In genomic region chr21:37072988-37073416, GRCh38 we compare ENCODE assay signal across 8 cellular contexts. TPM values are rescaled to one million over a fixed set of nuclear protein-coding genes. Genes with fewer than 3 reads are reported as not detected.
DNase-seq lines count a peak whose midpoint lies in the region; ATAC-seq, FAIRE-seq and TF ChIP-seq lines count a peak whose summit lies in the region.

PIGP (minus strand) TSS chr21:37073071; CDS start chr21:37072515, 556 bp downstream.
TTC3 (plus strand) TSS chr21:37073254; CDS start chr21:37087258, 14,004 bp downstream.

- no peak within 1 kb of the TSS for H2BK20ac ChIP-seq in H1 (ENCODE audit: low read length)

- H3K4me3 ChIP-seq in H1 (ENCODE audit: extremely low read depth in 1 of 4, insufficient read depth in 2 of 4, low read depth in 3 of 4, low read length in 4 of 4), result peak within 1 kb of the TSS; percentile 35 to 70 (median 60)

- peaks cover 5% of the 10 kb centered on the region; the same call in 1 of the 2 replicates for H3K79me1 ChIP-seq in H1 (ENCODE audit: low read depth, low read length)

- no peak within 1 kb of the TSS for H2BK120ac ChIP-seq in H1 (replicated peaks; ENCODE audit: low read depth, low read length)

- H3K23me2 ChIP-seq in H1 (ENCODE audit: low read depth, low read length), result peaks cover 12% of the 10 kb centered on the region

- peak within 1 kb of the TSS; percentile 33; the same call in 1 of the 2 replicates for H2AK5ac ChIP-seq in H1 (ENCODE audit: low read depth, low read length)

- TF ChIP-seq RAD21 in H1 (IDR thresholded peaks at IDR 0.05 in 1 of 2, conservative IDR thresholded peaks at IDR 0.05 in 1 of 2; ENCODE audit: low read depth in 2 of 2, low read length in 2 of 2), result no peak

- H3K27me3 ChIP-seq in H1 (replicated peaks in 1 of 4; ENCODE audit: control insufficient read depth in 3 of 4, extremely low read depth in 1 of 4, insufficient read depth in 3 of 4, low read length in 3 of 4), result peaks cover 3 to 22% (median 17%) of the 10 kb centered on the region in 4 experiments; a peak in 6 of 7 replicates

- no peak for TF ChIP-seq CTCF in H1 (IDR thresholded peaks at IDR 0.05; ENCODE audit: control extremely low read depth in 1 of 3, insufficient read depth in 1 of 3, low read depth in 1 of 3, low read length in 3 of 3)

- peak within 1 kb of the TSS; percentile 65 for H3K56ac ChIP-seq in H1 (replicated peaks; ENCODE audit: insufficient read length, low read depth, low read length)

- no peak for FAIRE-seq in H1 (lab: Jason Lieb, UNC)

- TF ChIP-seq POLR2A in H1 (IDR thresholded peaks at IDR 0.05; ENCODE audit: control extremely low read depth in 1 of 2, low read depth in 2 of 2, low read length in 2 of 2), result peak; percentile 58 to 74

- peak; percentile 80 for ATAC-seq in GM21381 (IDR thresholded peaks at IDR 0.05; ENCODE audit: unreplicated experiment)

- peak within 1 kb of the TSS; percentile 79 to 99 for H3K4me2 ChIP-seq in H1 (ENCODE audit: insufficient read depth in 1 of 2, low read depth in 2 of 2, low read length in 2 of 2)

- DNase-seq in CMK (ENCODE audit: low read depth), result peak; percentile 97
- peak in 75 of 76 experiments; percentile 50 to 98 (median 92) for DNase-seq in HUDEP-2 (lab: John Stamatoyannopoulos, UW; ENCODE audit: unreplicated experiment in 76 of 76)
- peak; percentile 83 for DNase-seq in NOMO-1 treated with dmso at 0.1 percent for 144 hours (lab: John Stamatoyannopoulos, UW; ENCODE audit: unreplicated experiment)
- DNase-seq in activated CD8-positive, alpha-beta memory T cell treated with anti-CD3 and anti-CD28 coated beads for 48 hours (ENCODE audit: low read depth in 2 of 3, low spot score in 2 of 3), result peak; percentile 96 to 98 (median 98)
- peak; percentile 77 to 97 for DNase-seq in H1 (ENCODE audit: low read depth in 1 of 2, low spot score in 2 of 2)
- DNase-seq in mesenteric fat pad (ENCODE audit: low spot score), result peak; percentile 99
- peak; percentile 99 for DNase-seq in stimulated activated CD8-positive, alpha-beta memory T cell treated with anti-CD3 and anti-CD28 coated beads, Interleukin-15, amount 100 ng/mL, for 24 hours (ENCODE audit: low read depth)

- peak within 1 kb of the TSS; percentile 31; the same call in 1 of the 2 replicates for H2BK15ac ChIP-seq in H1 (ENCODE audit: low read length)

- 4% methylated on average over 9 of the region's 61 CpGs; no CpG with 5 or more reads in 1 of the 2 experiments for WGBS in H1 (ENCODE audit: extremely low coverage in 1 of 2, insufficient coverage in 1 of 2, insufficient read length in 1 of 2, insufficient replicate concordance in 2 of 2, low coverage in 1 of 2, low lambda C conversion rate in 2 of 2, missing lambda C conversion rate in 1 of 2), 2 experiments

- H4K91ac ChIP-seq in H1 (replicated peaks; ENCODE audit: insufficient read length, low read length), result peak within 1 kb of the TSS; percentile 68

- H3K79me2 ChIP-seq in H1 (ENCODE audit: control insufficient read depth in 1 of 2, insufficient read depth in 2 of 2, low read length in 2 of 2), result peaks cover 0 to 28% of the 10 kb centered on the region in 2 experiments; a peak in 2 of 4 replicates

- H2BK5ac ChIP-seq in H1 (ENCODE audit: low read depth, low read length), result peak within 1 kb of the TSS; percentile 52; the same call in 1 of the 2 replicates

- peak within 1 kb of the TSS; percentile 67 for H3K14ac ChIP-seq in H1 (ENCODE audit: insufficient read length)

- H3K23ac ChIP-seq in H1 (ENCODE audit: insufficient read length), result peak within 1 kb of the TSS; percentile 70

- H2BK12ac ChIP-seq in H1 (ENCODE audit: low read depth, low read length), result peak within 1 kb of the TSS; percentile 21; the same call in 1 of the 2 replicates

- H4K5ac ChIP-seq in H1 (ENCODE audit: insufficient read length, low read depth, low read length), result peak within 1 kb of the TSS; percentile 86

- peaks cover 3 to 11% (median 8%) of the 10 kb centered on the region in 4 experiments for H3K4me1 ChIP-seq in H1 (replicated peaks in 1 of 4; ENCODE audit: control insufficient read depth in 3 of 4, insufficient read depth in 4 of 4, low read length in 3 of 4)

- no peaks in the 10 kb centered on the region; a peak in 1 of 8 replicates for H3K36me3 ChIP-seq in H1 (ENCODE audit: control insufficient read depth in 2 of 4, insufficient read depth in 4 of 4, low read length in 3 of 4)

- no peaks in the 10 kb centered on the region for H3K9me3 ChIP-seq in H1 (ENCODE audit: insufficient read depth in 2 of 2, low read depth in 1 of 2, low read length in 1 of 2)

- TF ChIP-seq EP300 in H1 (IDR thresholded peaks at IDR 0.05; ENCODE audit: borderline replicate concordance in 1 of 2, low read depth in 2 of 2, low read length in 2 of 2), result peak in 1 of 2 experiments; percentile 63; a peak in 1 of 3 replicates

- POLR2A ChIA-PET in H1 (lab: Charles Lee; ENCODE audit: partially characterized antibody), result interaction anchor here (1.1 to 1.3 kb wide), 2 partner anchors 66 to 82 kb away, joined by 3 to 4 read pairs; partner anchors contain the start of gene RIPPLY3

- peak within 1 kb of the TSS; percentile 82 for H3K27ac ChIP-seq in H1 (ENCODE audit: low read depth, low read length)

- H2AFZ ChIP-seq in H1 (ENCODE audit: low read length), result peak within 1 kb of the TSS; percentile 86

- CTCF ChIA-PET in H1 (lab: Charles Lee; ENCODE audit: partially characterized antibody), result no interaction called here

- peaks cover 3 to 7% of the 10 kb centered on the region in 2 experiments for H4K20me1 ChIP-seq in H1 (replicated peaks in 1 of 2; ENCODE audit: control insufficient read depth in 1 of 2, insufficient read depth in 2 of 2, low read length in 2 of 2)

- peak within 1 kb of the TSS; percentile 94 for H4K8ac ChIP-seq in H1 (ENCODE audit: extremely low read depth, insufficient read depth, low read length)

- peak within 1 kb of the TSS; percentile 70 to 86 (median 73) for H3K9ac ChIP-seq in H1 (replicated peaks in 1 of 4; ENCODE audit: extremely low read depth in 1 of 4, low read depth in 3 of 4, low read length in 3 of 4)

- H3K4ac ChIP-seq in H1 (replicated peaks; ENCODE audit: insufficient read length, low read depth, low read length), result peak within 1 kb of the TSS; percentile 83

- H3K18ac ChIP-seq in H1 (ENCODE audit: extremely low read depth, low read length), result peak within 1 kb of the TSS; percentile 78

TF ChIP-seq in H1, 55 proteins besides CTCF, POLR2A, EP300 and RAD21 (continues in another document):
- no peak for TF ChIP-seq KDM5A (IDR thresholded peaks at IDR 0.05; ENCODE audit: low read length)
- TF ChIP-seq TBP (IDR thresholded peaks at IDR 0.05; ENCODE audit: low read depth, low read length), result peak; percentile 22; the same call in 1 of the 2 replicates
- TF ChIP-seq TCF12 (IDR thresholded peaks at IDR 0.05; ENCODE audit: low read depth, low read length), result no peak
- TF ChIP-seq BRCA1 (IDR thresholded peaks at IDR 0.05; ENCODE audit: low read depth, low read length), result peak; percentile 33; the same call in 1 of the 2 replicates
- TF ChIP-seq TAF1 (IDR thresholded peaks at IDR 0.05; ENCODE audit: low read depth, low read length), result peak; percentile 66
- TF ChIP-seq CREB1 (IDR thresholded peaks at IDR 0.05), result peak; percentile 67; the same call in 1 of the 2 replicates
- peak; percentile 76; the same call in 1 of the 2 replicates for TF ChIP-seq MAX (IDR thresholded peaks at IDR 0.05)
- TF ChIP-seq GTF2F1 (IDR thresholded peaks at IDR 0.05; ENCODE audit: borderline replicate concordance, low read depth, low read length), result peak; percentile 26; the same call in 1 of the 2 replicates
- TF ChIP-seq CHD2 (IDR thresholded peaks at IDR 0.05; ENCODE audit: low read length), result peak; percentile 37; the same call in 1 of the 2 replicates
- TF ChIP-seq YY1 (IDR thresholded peaks at IDR 0.05; ENCODE audit: low read depth, low read length), result no peak
- no peak for TF ChIP-seq TAF7 (optimal IDR thresholded peaks at IDR 0.05; ENCODE audit: borderline replicate concordance, low read depth, low read length)
- TF ChIP-seq JUN (IDR thresholded peaks at IDR 0.05; ENCODE audit: low read depth, low read length), result no peak
- peak; percentile 55; the same call in 1 of the 2 replicates for TF ChIP-seq PHF8 (conservative IDR thresholded peaks at IDR 0.05; ENCODE audit: low read depth, low read length)
- no peak for TF ChIP-seq SIX5 (IDR thresholded peaks at IDR 0.05; ENCODE audit: low read depth, low read length)
- TF ChIP-seq RNF2 (IDR thresholded peaks at IDR 0.05; ENCODE audit: borderline replicate concordance, low read depth, low read length, missing control alignments, poor library complexity, severe bottlenecking), result no peak
- TF ChIP-seq ATF3 (IDR thresholded peaks at IDR 0.05; ENCODE audit: insufficient read depth, low read depth, low read length), result peak; percentile 68; the same call in 1 of the 2 replicates

RNA-seq across cellular contexts. Expression of gene PIGP, which starts in this region (rescaled TPM):
- 11.3 and 12.9 TPM in 2 replicates for total RNA-seq in H1 (2021; fragmentation: NEBNext Ultra II Directional; extraction: Animal tissue kit (Norgen Biotek cat#: 25700))
- 10.2 and 18.0 TPM in 2 replicates for polyA plus RNA-seq in H1 (2011; rRNA removed)
- 13.6 TPM for polyA plus RNA-seq in H1 (2011; cell fraction: cytosol; rRNA removed)
- 7.7 TPM for polyA plus RNA-seq in H1 (2011; cell fraction: nucleus; rRNA removed)
- polyA plus RNA-seq in H1 (2012, experiment 1 of 2), result 7.8 to 10.5 TPM (median 8.6 TPM) in 4 replicates
- 13.1 TPM for polyA plus RNA-seq in H1 (2012, experiment 2 of 2)
- polyA plus RNA-seq in H1 (2013, experiment 1 of 2), result 19.8 TPM
- polyA plus RNA-seq in H1 (2013, experiment 2 of 2), result 20.2 TPM
- 3.0 and 3.6 TPM in 2 replicates for polyA minus RNA-seq in H1 (2011; rRNA and poly(A)+ RNA removed)
- 4.0 TPM for polyA minus RNA-seq in H1 (2011; cell fraction: cytosol; rRNA and poly(A)+ RNA removed)
- 9.8 TPM for polyA minus RNA-seq in H1 (2011; cell fraction: nucleus; rRNA and poly(A)+ RNA removed)
- 31.3 TPM for total RNA-seq in mesenteric fat pad

RNA-seq across cellular contexts. Expression of gene TTC3, which starts in this region (rescaled TPM):
- total RNA-seq in H1 (2021; fragmentation: NEBNext Ultra II Directional; extraction: Animal tissue kit (Norgen Biotek cat#: 25700)), result 36.2 and 39.8 TPM in 2 replicates
- polyA plus RNA-seq in H1 (2011; rRNA removed), result 6.5 and 11.0 TPM in 2 replicates
- 9.7 TPM for polyA plus RNA-seq in H1 (2011; cell fraction: cytosol; rRNA removed)
- 65.0 TPM for polyA plus RNA-seq in H1 (2011; cell fraction: nucleus; rRNA removed)
- polyA plus RNA-seq in H1 (2012, experiment 1 of 2), result 21.2 to 24.7 TPM (median 22.9 TPM) in 4 replicates
- polyA plus RNA-seq in H1 (2012, experiment 2 of 2), result 1.8 TPM
- 53.8 TPM for polyA plus RNA-seq in H1 (2013, experiment 1 of 2)
- 44.3 TPM for polyA plus RNA-seq in H1 (2013, experiment 2 of 2)
- polyA minus RNA-seq in H1 (2011; rRNA and poly(A)+ RNA removed), result 21.6 and 47.9 TPM in 2 replicates
- 20.0 TPM for polyA minus RNA-seq in H1 (2011; cell fraction: cytosol; rRNA and poly(A)+ RNA removed)
- 121 TPM for polyA minus RNA-seq in H1 (2011; cell fraction: nucleus; rRNA and poly(A)+ RNA removed)
- 141 TPM for total RNA-seq in mesenteric fat pad

Comparison
In these comparisons a context has a peak if more than half of its experiments do, and no peak if none do; other contexts are left out.
1. Peak in every context shown above with its lines: DNase-seq, ATAC-seq, H3K4me3 ChIP-seq and H3K27ac ChIP-seq.